ENCODE assay signal across 11 cellular contexts in the genomic region with DNA sequence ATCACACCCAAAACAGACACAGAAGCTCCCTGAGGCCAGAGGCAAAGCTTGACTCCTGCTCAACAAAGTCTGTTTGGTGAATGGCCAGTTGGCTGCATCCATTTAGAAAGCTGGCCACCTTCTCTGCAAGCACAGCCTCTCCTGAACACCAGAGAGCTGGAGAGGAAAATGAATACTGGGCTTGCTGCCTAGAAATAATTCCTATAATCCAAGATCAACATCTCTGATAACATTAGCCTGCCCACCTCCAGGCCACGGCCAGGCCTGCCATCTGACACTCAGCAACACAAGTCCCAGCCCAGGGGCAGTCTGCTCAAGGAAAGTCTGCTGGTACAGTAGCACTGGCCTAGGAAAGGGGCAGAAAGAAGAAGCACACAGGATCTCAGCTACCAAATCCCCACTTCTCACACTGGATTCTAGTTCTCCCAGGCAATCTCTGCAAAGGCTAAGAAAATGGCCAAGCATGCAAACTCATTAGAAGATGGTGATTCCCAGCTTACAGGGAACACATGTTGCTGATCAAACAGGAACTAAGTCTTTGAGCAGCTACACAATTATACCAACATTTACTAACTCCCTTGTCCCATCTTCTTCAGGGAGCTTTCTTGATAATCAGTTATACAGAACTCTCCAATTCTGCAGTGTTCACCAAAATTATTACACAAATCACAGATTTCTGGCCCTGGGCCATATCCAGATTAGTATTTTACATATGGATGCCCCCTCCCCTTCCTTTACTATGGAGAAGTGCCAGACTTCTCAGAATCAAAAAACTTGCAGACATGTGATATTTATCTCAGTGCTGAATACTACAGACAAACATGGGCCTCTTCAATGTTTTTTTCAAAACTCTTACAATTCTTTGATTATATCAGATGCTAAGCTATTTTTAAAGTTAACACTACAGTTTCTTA. TPM values are rescaled to one million over a fixed set of nuclear protein-coding genes. Genes with fewer than 3 reads are reported as not detected.
DNase-seq lines count a peak whose midpoint lies in the region; ATAC-seq and TF ChIP-seq lines count a peak whose summit lies in the region.
"Had no signal": no experiment of that assay in that cellular context is flagged by ENCODE, and none has a peak within 500 bp of the region (broad histone marks: within the 10 kb centered on the region; RNA-seq: fewer than 3 reads in every experiment).

No MANE protein-coding gene starts in this region.

- ATAC-seq in right cardiac atrium: no peak
- no peak for ATAC-seq in GM18517 (IDR thresholded peaks at IDR 0.05; ENCODE audit: unreplicated experiment)
- ATAC-seq in stimulated activated effector memory CD8-positive, alpha-beta T cell treated with anti-CD3 and anti-CD28 coated beads, Interleukin-12 subunit alpha, Interleukin-12 subunit beta, amount 100 ng/mL, for 72 hours: no peak

- H3K9me3 Mint-ChIP-seq in activated naive CD4-positive, alpha-beta T cell treated with anti-CD3 and anti-CD28 coated beads, Interleukin-2, amount 50 U/mL, for 24 hours: no peaks in the 10 kb centered on the region
- no peaks in the 10 kb centered on the region for H3K9me3 Mint-ChIP-seq in stimulated activated effector memory CD8-positive, alpha-beta T cell treated with anti-CD3 and anti-CD28 coated beads, Interleukin-12 subunit alpha, Interleukin-12 subunit beta, amount 100 ng/mL, for 72 hours

- H3K27ac Mint-ChIP-seq in activated naive CD4-positive, alpha-beta T cell treated with anti-CD3 and anti-CD28 coated beads, Interleukin-2, amount 50 U/mL, for 24 hours: peak overlapping the region; percentile 98
- H3K27ac Mint-ChIP-seq in stimulated activated effector memory CD8-positive, alpha-beta T cell treated with anti-CD3 and anti-CD28 coated beads, Interleukin-12 subunit alpha, Interleukin-12 subunit beta, amount 100 ng/mL, for 72 hours: no peak overlapping the region

- H3K36me3 Mint-ChIP-seq in activated naive CD4-positive, alpha-beta T cell treated with anti-CD3 and anti-CD28 coated beads, Interleukin-2, amount 50 U/mL, for 24 hours: peaks cover 2% of the 10 kb centered on the region
- H3K36me3 Mint-ChIP-seq in stimulated activated effector memory CD8-positive, alpha-beta T cell treated with anti-CD3 and anti-CD28 coated beads, Interleukin-12 subunit alpha, Interleukin-12 subunit beta, amount 100 ng/mL, for 72 hours: peaks cover 6% of the 10 kb centered on the region

- H3K36me3 ChIP-seq in SJCRH30 (0 out of 2 replicates have a peak, but pooled peaks cover 2% of the 10 kb centered on the region), transverse colon (no peaks in the 10 kb centered on the region)

- no peak for TF ChIP-seq EP300 in transverse colon (IDR thresholded peaks at IDR 0.05; ENCODE audit: low read depth)

- no peak for TF ChIP-seq POLR2A in transverse colon (IDR thresholded peaks at IDR 0.05)

- H3K4me1 Mint-ChIP-seq in activated naive CD4-positive, alpha-beta T cell treated with anti-CD3 and anti-CD28 coated beads, Interleukin-2, amount 50 U/mL, for 24 hours: peaks cover 25% of the 10 kb centered on the region
- peaks cover 14% of the 10 kb centered on the region for H3K4me1 Mint-ChIP-seq in stimulated activated effector memory CD8-positive, alpha-beta T cell treated with anti-CD3 and anti-CD28 coated beads, Interleukin-12 subunit alpha, Interleukin-12 subunit beta, amount 100 ng/mL, for 72 hours

- no peaks in the 10 kb centered on the region for H3K9me3 ChIP-seq in SJCRH30 (replicated peaks)
- no peaks in the 10 kb centered on the region for H3K9me3 ChIP-seq in right cardiac atrium (ENCODE audit: control insufficient read depth, low read length)
- H3K9me3 ChIP-seq in transverse colon: no peaks in the 10 kb centered on the region

- H3K27me3 ChIP-seq in SJCRH30 (no peaks in the 10 kb centered on the region), right cardiac atrium (ENCODE audit: control insufficient read depth, insufficient read depth) (no peaks in the 10 kb centered on the region), transverse colon (no peaks in the 10 kb centered on the region)

- peak overlapping the region; percentile 86 for H3K4me3 Mint-ChIP-seq in activated naive CD4-positive, alpha-beta T cell treated with anti-CD3 and anti-CD28 coated beads, Interleukin-2, amount 50 U/mL, for 24 hours
- H3K4me3 Mint-ChIP-seq in stimulated activated effector memory CD8-positive, alpha-beta T cell treated with anti-CD3 and anti-CD28 coated beads, Interleukin-12 subunit alpha, Interleukin-12 subunit beta, amount 100 ng/mL, for 72 hours: no peak overlapping the region

- intact Hi-C loops in right cardiac atrium (cut with DNase I): no loop called here
- intact Hi-C loops in transverse colon (cut with DNase I; ENCODE audit: low total_unique reads): no loop called here

- WGBS in right cardiac atrium: 26% methylated on average over 1 of the region's 1 CpG
- 43% methylated on average over 1 of the region's 1 CpG; no CpG with 5 or more reads in 1 of the 2 donors for WGBS in transverse colon (ENCODE audit: low coverage in 1 of 2), 2 donors

- H3K4me1 ChIP-seq in SJCRH30 (peaks cover 74% of the 10 kb centered on the region), right cardiac atrium (ENCODE audit: control insufficient read depth, insufficient read depth, low read length) (peaks cover 37% of the 10 kb centered on the region), transverse colon (peaks cover 72 to 100% (median 95%) of the 10 kb centered on the region in 4 donors)

- in situ Hi-C loops in transverse colon (cut with MboI; ENCODE audit: low pct_ligation_motif_present in 1 of 4, low pct_unique_long_range_greater_than_20kb in 1 of 4, low sequenced_read_pairs in 3 of 4): no loop called here

- TF ChIP-seq CTCF in transverse colon (IDR thresholded peaks at IDR 0.05): no peak

- peak overlapping the region; percentile 18 for H3K27ac ChIP-seq in SJCRH30
- H3K27ac ChIP-seq in right cardiac atrium (ENCODE audit: low read length): peak overlapping the region; percentile 43
- peak overlapping the region; percentile 87 to 98 (median 96) for H3K27ac ChIP-seq in transverse colon

- H3K4me3 ChIP-seq in SJCRH30 (no peak overlapping the region), right cardiac atrium (ENCODE audit: low read length) (no peak overlapping the region), transverse colon (no peak overlapping the region)

- DNase-seq in activated naive CD4-positive, alpha-beta T cell treated with Interleukin-2 at 50 U/mL for 16 hours: no peak
- DNase-seq in SJCRH30 (peak; percentile 90 to 95), right cardiac atrium (no peak), transverse colon (no peak), HuH-7.5 (ENCODE audit: low spot score) (no peak)
- no peak for DNase-seq in stimulated activated effector memory CD8-positive, alpha-beta T cell treated with anti-CD3 and anti-CD28 coated beads, Interleukin-12 subunit alpha, Interleukin-12 subunit beta, amount 100 ng/mL, for 72 hours (ENCODE audit: low spot score in 2 of 2)
- DNase-seq: GF-D8 had no signal

- H3K27me3 Mint-ChIP-seq in activated naive CD4-positive, alpha-beta T cell treated with anti-CD3 and anti-CD28 coated beads, Interleukin-2, amount 50 U/mL, for 24 hours: no peaks in the 10 kb centered on the region

RNA-seq across cellular contexts. Expression of a gene that starts 9.9 kb away (rescaled TPM):
- total RNA-seq in SJCRH30 (2014; rRNA removed; shearing (Covaris generic)): 50.7 and 58.2 TPM in 2 replicates
- 10 to 100 TPM; 14.0 to 19.8 (median 15.6) TPM for total RNA-seq in right cardiac atrium
- 8.2 TPM for polyA plus RNA-seq in right cardiac atrium
- total RNA-seq in transverse colon: 10 to 100 TPM; 40.4 to 62.6 (median 53.8) TPM

RNA-seq across cellular contexts. Expression of a gene that starts 24.8 kb away (rescaled TPM):
- 0.08 and 0.36 TPM in 2 replicates for total RNA-seq in SJCRH30 (2014; rRNA removed; shearing (Covaris generic))
- not detected for total RNA-seq in right cardiac atrium
- polyA plus RNA-seq in right cardiac atrium: 0.02 TPM
- 1 to 10 TPM in 3 of 4 donors, not detected in 1; 6.0 to 9.7 (median 9.3) TPM for total RNA-seq in transverse colon
- total RNA-seq: posterior vena cava, SK-MEL-5 had no signal

Comparison
In these comparisons a context has a peak if more than half of its experiments do, and no peak if none do; other contexts are left out.
1. DNase-seq: peak in SJCRH30 (2 of 2); none in activated naive CD4-positive, alpha-beta T cell treated with Interleukin-2 at 50 U/mL for 16 hours (single experiment), right cardiac atrium (0 of 3), transverse colon (single experiment), HuH-7.5 (single experiment) and stimulated activated effector memory CD8-positive, alpha-beta T cell treated with anti-CD3 and anti-CD28 coated beads, Interleukin-12 subunit alpha, Interleukin-12 subunit beta, amount 100 ng/mL, for 72 hours (0 of 2).
2. H3K27ac ChIP-seq: peak in every context shown above with its lines; median percentile 96 in transverse colon; 43 in right cardiac atrium; 18 in SJCRH30.